1 cellular context compared by ENCODE assay signal in genomic region chr1:222713091-222714012, GRCh38.
TF ChIP-seq lines count a peak whose summit lies in the region.

No MANE protein-coding gene starts in this region.

TF ChIP-seq in HepG2, 621 proteins besides CTCF, POLR2A, EP300 and RAD21 (continued from another document and continues in another):
- no peak for TF ChIP-seq ZKSCAN5 (CRISPR knock-in tag; IDR thresholded peaks at IDR 0.05)
- TF ChIP-seq TRIM24 (CRISPR knock-in tag; IDR thresholded peaks at IDR 0.05), result no peak
- peak; percentile 7; the same call in 1 of the 2 replicates for TF ChIP-seq ZNF556 (CRISPR knock-in tag; IDR thresholded peaks at IDR 0.05; ENCODE audit: borderline replicate concordance)
- TF ChIP-seq NR2C2 (CRISPR knock-in tag; IDR thresholded peaks at IDR 0.05; ENCODE audit: borderline replicate concordance), result no peak
- TF ChIP-seq STAG1 (CRISPR knock-in tag; IDR thresholded peaks at IDR 0.05), result no peak
- no peak for TF ChIP-seq HOXD1 (CRISPR knock-in tag; IDR thresholded peaks at IDR 0.05)
- no peak for TF ChIP-seq ZNF576 (CRISPR knock-in tag; IDR thresholded peaks at IDR 0.05)
- peak; percentile 53; the same call in 1 of the 2 replicates for TF ChIP-seq HOXA3 (CRISPR knock-in tag; IDR thresholded peaks at IDR 0.05)
- no peak for TF ChIP-seq MXD1 (CRISPR knock-in tag; IDR thresholded peaks at IDR 0.05)
- peak; percentile 58; the same call in 1 of the 2 replicates for TF ChIP-seq TAF1 (CRISPR knock-in tag; IDR thresholded peaks at IDR 0.05)
- peak; percentile 87 for TF ChIP-seq ELF3 (CRISPR knock-in tag; IDR thresholded peaks at IDR 0.05)
- TF ChIP-seq MIER3 (CRISPR knock-in tag; IDR thresholded peaks at IDR 0.05; ENCODE audit: borderline replicate concordance), result no peak
- TF ChIP-seq TERF1 (CRISPR knock-in tag; IDR thresholded peaks at IDR 0.05), result no peak
- TF ChIP-seq ARID2 (CRISPR knock-in tag; IDR thresholded peaks at IDR 0.05; ENCODE audit: borderline replicate concordance), result no peak
- no peak for TF ChIP-seq ZNF343 (CRISPR knock-in tag; IDR thresholded peaks at IDR 0.05)
- no peak for TF ChIP-seq FOXA1 (IDR thresholded peaks at IDR 0.05)
- TF ChIP-seq FOXA1 (CRISPR knock-in tag; IDR thresholded peaks at IDR 0.05), result peak; percentile 81
- peak; percentile 96 for TF ChIP-seq ELF1 (CRISPR knock-in tag; IDR thresholded peaks at IDR 0.05)
- no peak; the same call in 1 of the 2 replicates for TF ChIP-seq GATA4 (IDR thresholded peaks at IDR 0.05; ENCODE audit: borderline replicate concordance, low read depth)
- no peak for TF ChIP-seq ZNF326 (CRISPR knock-in tag; IDR thresholded peaks at IDR 0.05; ENCODE audit: borderline replicate concordance)
- no peak for TF ChIP-seq ZBTB38 (CRISPR knock-in tag; IDR thresholded peaks at IDR 0.05)
- TF ChIP-seq CEBPG (CRISPR knock-in tag; IDR thresholded peaks at IDR 0.05), result no peak; the same call in 1 of the 2 replicates
- TF ChIP-seq ZNF101 (CRISPR knock-in tag; IDR thresholded peaks at IDR 0.05; ENCODE audit: borderline replicate concordance, low read depth), result no peak
- no peak for TF ChIP-seq ZNF253 (CRISPR knock-in tag; IDR thresholded peaks at IDR 0.05; ENCODE audit: borderline replicate concordance)
- TF ChIP-seq ZSCAN21 (CRISPR knock-in tag; IDR thresholded peaks at IDR 0.05; ENCODE audit: borderline replicate concordance), result 0 out of 2 replicates have a peak, but pooled peaks have one; percentile 29
- TF ChIP-seq ZNF558 (CRISPR knock-in tag; IDR thresholded peaks at IDR 0.05; ENCODE audit: borderline replicate concordance), result 0 out of 2 replicates have a peak, but pooled peaks have one; percentile 21
- TF ChIP-seq ZNF124 (CRISPR knock-in tag; IDR thresholded peaks at IDR 0.05), result no peak
- TF ChIP-seq ISL2 (CRISPR knock-in tag; IDR thresholded peaks at IDR 0.05), result no peak
- TF ChIP-seq TARDBP (CRISPR knock-in tag; IDR thresholded peaks at IDR 0.05), result no peak
- no peak for TF ChIP-seq ZNF616 (CRISPR knock-in tag; IDR thresholded peaks at IDR 0.05; ENCODE audit: low read depth)
- TF ChIP-seq GATAD1 (CRISPR knock-in tag; IDR thresholded peaks at IDR 0.05), result peak; percentile 84
- TF ChIP-seq ZNF383 (CRISPR knock-in tag; IDR thresholded peaks at IDR 0.05; ENCODE audit: borderline replicate concordance), result no peak
- TF ChIP-seq ARID3A (IDR thresholded peaks at IDR 0.05; ENCODE audit: low read depth, low read length), result 0 out of 2 replicates have a peak, but pooled peaks have one; percentile 31
- peak; percentile 89 for TF ChIP-seq KMT2B (CRISPR knock-in tag; IDR thresholded peaks at IDR 0.05)
- TF ChIP-seq SOX13 (IDR thresholded peaks at IDR 0.05), result no peak
- TF ChIP-seq SOX13 (CRISPR knock-in tag; conservative IDR thresholded peaks at IDR 0.05 in 1 of 2, IDR thresholded peaks at IDR 0.05 in 1 of 2), result no peak; a peak in 1 of 4 replicates
- TF ChIP-seq SIX4 (CRISPR knock-in tag; IDR thresholded peaks at IDR 0.05), result no peak
- TF ChIP-seq ZNF710 (CRISPR knock-in tag; IDR thresholded peaks at IDR 0.05; ENCODE audit: borderline replicate concordance), result no peak
- no peak for TF ChIP-seq NFE2L2 (IDR thresholded peaks at IDR 0.05; ENCODE audit: low read length)
- no peak for TF ChIP-seq ZNF546 (CRISPR knock-in tag; conservative IDR thresholded peaks at IDR 0.05)
- TF ChIP-seq ZNF597 (CRISPR knock-in tag; IDR thresholded peaks at IDR 0.05), result no peak
- TF ChIP-seq ATF5 (CRISPR knock-in tag; IDR thresholded peaks at IDR 0.05; ENCODE audit: low read depth), result no peak
- no peak for TF ChIP-seq ZNF720 (CRISPR knock-in tag; IDR thresholded peaks at IDR 0.05)
- no peak for TF ChIP-seq KLF6 (CRISPR knock-in tag; IDR thresholded peaks at IDR 0.05)
- TF ChIP-seq HDAC6 (IDR thresholded peaks at IDR 0.05; ENCODE audit: low read depth, low read length), result no peak
- peak; percentile 60 for TF ChIP-seq ZNF687 (CRISPR knock-in tag; IDR thresholded peaks at IDR 0.05)
- TF ChIP-seq MBNL3 (CRISPR knock-in tag; conservative IDR thresholded peaks at IDR 0.05), result no peak
- no peak for TF ChIP-seq ZNF256 (CRISPR knock-in tag; conservative IDR thresholded peaks at IDR 0.05)
- TF ChIP-seq MXD3 (CRISPR knock-in tag; IDR thresholded peaks at IDR 0.05), result no peak
- TF ChIP-seq ZNF557 (CRISPR knock-in tag; IDR thresholded peaks at IDR 0.05), result no peak
- TF ChIP-seq ZNF510 (CRISPR knock-in tag; IDR thresholded peaks at IDR 0.05; ENCODE audit: low read depth), result no peak
- no peak for TF ChIP-seq AGO1 (IDR thresholded peaks at IDR 0.05; ENCODE audit: low read depth, low read length, poor library complexity, severe bottlenecking)
- no peak for TF ChIP-seq PREB (CRISPR knock-in tag; IDR thresholded peaks at IDR 0.05)
- no peak; the same call in 1 of the 2 replicates for TF ChIP-seq BRF2 (CRISPR knock-in tag; IDR thresholded peaks at IDR 0.05)
- no peak for TF ChIP-seq NFE2 (CRISPR knock-in tag; IDR thresholded peaks at IDR 0.05)
